ENCODE assay signal across 20 cellular contexts in the genomic region with DNA sequence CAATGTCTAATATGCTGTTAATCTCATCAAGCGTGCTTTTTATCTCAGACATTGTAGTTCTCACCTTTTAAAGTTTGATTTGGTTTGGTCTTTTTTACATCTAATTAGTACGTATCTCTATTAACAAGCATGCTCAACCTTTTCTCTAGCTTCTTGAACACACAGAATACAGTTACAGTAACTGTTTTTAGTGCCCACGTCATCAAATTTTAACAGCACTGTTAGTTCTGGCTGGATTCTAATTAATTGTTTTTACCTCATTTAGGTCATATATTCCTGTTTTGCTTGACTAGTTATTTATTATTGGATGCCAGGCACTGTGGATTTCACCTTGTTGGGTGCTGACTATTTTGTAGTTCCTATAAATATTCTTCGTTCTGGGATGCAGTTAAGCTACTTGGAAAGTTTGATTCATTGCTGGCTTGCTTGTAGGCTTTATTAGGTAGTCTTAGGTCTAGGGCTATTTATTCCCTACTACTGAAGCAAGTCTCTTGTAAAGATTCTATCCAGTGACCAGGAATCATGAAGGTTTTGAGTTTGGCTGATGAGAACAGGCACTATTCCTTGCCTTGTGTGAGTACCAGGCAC.
"Had no signal": no experiment of that assay in that cellular context is flagged by ENCODE, and none has a peak within 500 bp of the region (broad histone marks: within the 10 kb centered on the region; RNA-seq: fewer than 3 reads in every experiment).

No MANE protein-coding gene starts in this region.

- H3K4me3 ChIP-seq: SJSA1, SK-N-MC had no signal

- DNase-seq: NCI-H1092, NCI-H1105 treated with DMSO at 0.1 percent for 48 hours, NCI-H1436, NCI-H187, NCI-H2029, NCI-H2081 treated with DMSO at 0.1 percent for 48 hours, NCI-H2171, NCI-H226, NCI-H446, NCI-H510A, NCI-H524 treated with DMSO at 0.1 percent for 48 hours, NCI-H69, NCI-H774, Right ventricle myocardium superior, RPMI8226, SIG-M5 had no signal

- H3K36me3 ChIP-seq: SJSA1 had no signal

- H3K9me3 ChIP-seq: SJSA1 had no signal

- H3K4me2 ChIP-seq: KMS-11 had no signal

- H3K4me1 ChIP-seq: SJSA1 had no signal

- FAIRE-seq: RCC 7860 had no signal

- H3K27me3 ChIP-seq: SJSA1 had no signal

- H3K27ac ChIP-seq: KMS-11, SJSA1, SK-N-MC had no signal
